ENCODE assay signal across 9 cellular contexts in genomic region chr7:130179631-130180030, GRCh38. TPM values are rescaled to one million over a fixed set of nuclear protein-coding genes. Genes with fewer than 3 reads are reported as not detected.
"Had no signal": no experiment of that assay in that cellular context is flagged by ENCODE, and none has a peak within 500 bp of the region (broad histone marks: within the 10 kb centered on the region; RNA-seq: fewer than 3 reads in every experiment).

No MANE protein-coding gene starts in this region.

- H3K27ac ChIP-seq: HL-60 had no signal

- H3K27me3 Mint-ChIP-seq: IgD-negative memory B cell had no signal

- DNase-seq: IMR-90, KBM-7, KG1 had no signal

- H3K9me3 Mint-ChIP-seq: IgD-negative memory B cell had no signal

- ATAC-seq: HepG2 had no signal

- FAIRE-seq: HepG2, HTR-8/SVneo had no signal

- H3K4me3 Mint-ChIP-seq: IgD-negative memory B cell had no signal

RNA-seq across cellular contexts. Expression of gene SSMEM1, which starts 28.0 kb away (rescaled TPM):
- total RNA-seq: HepG2, HT-29, HT1080, IMR-90 had no signal
- polyA plus RNA-seq: HepG2, IgD-negative memory B cell had no signal
